ENCODE assay signal across 34 cellular contexts in the genomic region with DNA sequence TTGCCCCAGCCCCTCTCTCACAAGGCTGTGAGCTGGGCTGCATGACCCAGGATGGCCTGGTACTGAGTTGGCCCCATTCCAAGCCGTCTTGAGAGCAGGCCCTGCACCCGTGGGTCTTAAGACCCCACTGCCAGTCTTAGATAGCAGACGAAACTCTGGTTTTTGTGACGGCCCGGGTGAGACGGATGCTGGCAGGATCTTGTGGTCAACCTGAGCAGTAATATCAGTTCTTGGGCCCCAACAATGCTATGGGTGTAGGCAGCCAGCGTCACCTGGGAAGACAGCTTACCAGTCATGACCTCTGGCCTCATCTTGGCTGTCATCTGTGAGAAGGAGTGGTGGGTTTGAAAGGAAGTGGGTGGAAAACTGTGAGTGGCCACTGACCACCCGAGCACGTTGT.
"Had no signal": no experiment of that assay in that cellular context is flagged by ENCODE, and none has a peak within 500 bp of the region (broad histone marks: within the 10 kb centered on the region; RNA-seq: fewer than 3 reads in every experiment).

No MANE protein-coding gene starts in this region.

- H3K27ac ChIP-seq: KMS-11, RWPE1, SJCRH30, SK-N-MC had no signal

- H3K4me2 ChIP-seq: KMS-11 had no signal

- H3K9ac ChIP-seq: KMS-11 had no signal

- DNase-seq: Karpas-422, KBM-7, MM.1S, MV-4-11, NCI-H1092 treated with DMSO at 0.1 percent for 48 hours, NCI-H1105 treated with DMSO at 0.1 percent for 48 hours, NCI-H1417, NCI-H1436, NCI-H146, NCI-H1694, NCI-H187, NCI-H1930, NCI-H2029 treated with DMSO at 0.1 percent for 48 hours, NCI-H2081 treated with DMSO at 0.1 percent for 48 hours, NCI-H2107, NCI-H2171, NCI-H226, NCI-H446 treated with DMSO at 0.1 percent for 48 hours, NCI-H510A, NCI-H524, NCI-H526, NCI-H69, NCI-H748 treated with DMSO at 0.1 percent for 48 hours, NCI-H82, OCI-M1, PC-3, SHP77, SIG-M5, SJCRH30 had no signal

- H3K27me3 ChIP-seq: SJCRH30 had no signal

- ATAC-seq: PC-3, Right ventricle myocardium inferior, SK-N-SH treated with all-trans-retinoic acid at 6 μM for 48 hours had no signal

- H3K4me1 ChIP-seq: SJCRH30 had no signal

- H3K4me3 ChIP-seq: SJCRH30, SK-N-MC had no signal

- H3K36me3 ChIP-seq: SJCRH30 had no signal
